In the genomic region with DNA sequence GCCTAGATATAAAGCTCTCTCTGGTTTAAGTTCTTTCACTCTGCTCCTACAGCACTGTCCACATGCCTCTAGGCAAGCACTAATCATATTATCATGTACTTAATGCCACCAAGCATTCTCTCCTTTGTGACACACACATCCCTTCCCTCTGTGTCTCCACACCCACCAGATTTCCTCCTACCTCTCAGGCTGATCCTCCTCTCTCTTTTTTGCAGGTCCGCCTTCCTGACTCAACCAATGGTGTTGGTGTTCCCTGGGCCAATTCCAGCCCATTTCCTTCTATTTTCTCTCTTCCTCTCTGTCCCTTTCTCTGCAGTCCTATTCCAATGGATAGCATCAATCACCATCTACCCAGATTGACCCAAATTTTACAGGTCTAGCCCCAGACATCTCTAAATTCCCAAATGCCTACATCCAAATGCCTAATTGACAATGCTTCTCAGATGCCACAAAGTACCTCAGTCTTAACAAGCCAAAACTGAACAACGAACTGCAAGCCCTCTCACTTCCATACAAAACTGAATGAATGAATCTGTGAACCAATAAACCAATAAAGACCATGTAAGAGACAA, we compare ENCODE assay signal across 8 cellular contexts. TPM values are rescaled to one million over a fixed set of nuclear protein-coding genes. Genes with fewer than 3 reads are reported as not detected.
DNase-seq lines count a peak whose midpoint lies in the region; ATAC-seq, FAIRE-seq and TF ChIP-seq lines count a peak whose summit lies in the region.

No MANE protein-coding gene starts in this region.

- peak overlapping the region; percentile 19; the same call in 1 of the 2 replicates for H3K18ac ChIP-seq in IMR-90 (ENCODE audit: low read depth, low read length)

- POLR2A ChIA-PET in IMR-90 (lab: Charles Lee; ENCODE audit: unreplicated experiment) = no interaction called here

- H3K4me2 ChIP-seq in IMR-90 (ENCODE audit: low read depth, low read length) (peak overlapping the region; percentile 62), keratinocyte (ENCODE audit: control insufficient read depth, extremely low read depth, insufficient read depth, low read depth, low read length) (peak overlapping the region; percentile 86)

- no peak overlapping the region for H3K14ac ChIP-seq in IMR-90 (replicated peaks; ENCODE audit: low read depth, low read length)

- TF ChIP-seq RAD21 in IMR-90 (IDR thresholded peaks at IDR 0.05; ENCODE audit: low read length) = no peak

- no peak overlapping the region for H3K56ac ChIP-seq in IMR-90 (ENCODE audit: extremely low read depth, insufficient read depth, low read length)

- peaks cover 5% of the 10 kb centered on the region for H3K79me2 ChIP-seq in keratinocyte (ENCODE audit: control insufficient read depth, insufficient read depth, low read length)

- in situ Hi-C loops in IMR-90 (cut with MboI; ENCODE audit: low sequenced_read_pairs) = no loop called here

- no peak overlapping the region for H2BK120ac ChIP-seq in IMR-90 (ENCODE audit: low read depth, low read length)

- no peak for TF ChIP-seq CTCF in AG10803 (conservative IDR thresholded peaks at IDR 0.05; ENCODE audit: low read length)
- TF ChIP-seq CTCF in IMR-90 (conservative IDR thresholded peaks at IDR 0.05; ENCODE audit: low read depth, low read length) = no peak
- no peak for TF ChIP-seq CTCF in ascending aorta (IDR thresholded peaks at IDR 0.05)
- TF ChIP-seq CTCF in keratinocyte (optimal IDR thresholded peaks at IDR 0.05 in 1 of 3, IDR thresholded peaks at IDR 0.05 in 1 of 3, conservative IDR thresholded peaks at IDR 0.05 in 1 of 3; ENCODE audit: extremely low read depth in 1 of 3, insufficient read depth in 2 of 3, low read length in 3 of 3) = no peak
- no peak for TF ChIP-seq CTCF in tibial nerve (IDR thresholded peaks at IDR 0.05)

- H3K9ac ChIP-seq in IMR-90 (ENCODE audit: low read depth, low read length) = 0 out of 2 replicates have a peak overlapping the region, but pooled peaks have one; percentile 15
- H3K9ac ChIP-seq in keratinocyte (ENCODE audit: control insufficient read depth, extremely low read depth, insufficient read depth, low read length) = no peak overlapping the region

- peaks cover 6% of the 10 kb centered on the region in 2 experiments for H3K79me1 ChIP-seq in IMR-90 (ENCODE audit: low read depth in 1 of 2, low read length in 2 of 2)

- 0 out of 3 replicates have a peak overlapping the region, but pooled peaks have one; percentile 16 for H2BK15ac ChIP-seq in IMR-90 (ENCODE audit: low read depth, low read length)

- H2AK5ac ChIP-seq in IMR-90 (ENCODE audit: low read depth, low read length) = no peak overlapping the region

- peak overlapping the region; percentile 44 to 83 for H4K8ac ChIP-seq in IMR-90 (ENCODE audit: low read depth in 2 of 2, low read length in 2 of 2)

- H3K9me3 ChIP-seq in IMR-90 (ENCODE audit: control insufficient read depth, insufficient read depth, low read length) (no peaks in the 10 kb centered on the region), ascending aorta (no peaks in the 10 kb centered on the region), keratinocyte (ENCODE audit: control insufficient read depth, low read depth, low read length) (no peaks in the 10 kb centered on the region), tibial nerve (no peaks in the 10 kb centered on the region)

- peak overlapping the region; percentile 99 for H2AFZ ChIP-seq in IMR-90 (replicated peaks; ENCODE audit: low read length, poor library complexity)
- H2AFZ ChIP-seq in keratinocyte (ENCODE audit: control insufficient read depth, low read length) = peak overlapping the region; percentile 96

- no peak overlapping the region for H2AK9ac ChIP-seq in IMR-90 (replicated peaks; ENCODE audit: low read depth, low read length, poor library complexity)

- WGBS in IMR-90 (ENCODE audit: extremely low coverage in 2 of 2, insufficient read length in 1 of 2), 2 experiments = 100% methylated on average over 1 of the region's 2 CpGs; no CpG with 5 or more reads in 1 of the 2 experiments
- 48 to 76% methylated on average over 2 of the region's 2 CpGs for WGBS in tibial nerve, 2 donors

- no peaks in the 10 kb centered on the region for H4K20me1 ChIP-seq in IMR-90 (ENCODE audit: insufficient read depth, low read length)
- no peaks in the 10 kb centered on the region for H4K20me1 ChIP-seq in keratinocyte (ENCODE audit: control insufficient read depth, extremely low read depth, insufficient read depth, low read length)

- peak overlapping the region; percentile 17 for H2BK5ac ChIP-seq in IMR-90 (ENCODE audit: low read depth, low read length, poor library complexity, severe bottlenecking)

- H3K4me3 ChIP-seq in AG10803 (ENCODE audit: low read length) = peak overlapping the region; percentile 93
- H3K4me3 ChIP-seq in IMR-90 (ENCODE audit: insufficient read depth, low read depth, low read length) = peak overlapping the region; percentile 65; the same call in 1 of the 2 replicates
- H3K4me3 ChIP-seq in ascending aorta = peak overlapping the region; percentile 78 to 79
- H3K4me3 ChIP-seq in keratinocyte (ENCODE audit: control insufficient read depth in 2 of 3, extremely low read depth in 1 of 3, insufficient read depth in 2 of 3, low read depth in 1 of 3, low read length in 3 of 3) = peak overlapping the region; percentile 56 to 82 (median 67)
- H3K4me3 ChIP-seq in tibial nerve = peak overlapping the region; percentile 35 to 67 (median 56)

- H3K23ac ChIP-seq in IMR-90 (ENCODE audit: low read depth, low read length) = no peak overlapping the region

- peak overlapping the region; percentile 2; the same call in 1 of the 2 replicates for H2BK20ac ChIP-seq in IMR-90 (ENCODE audit: low read depth, low read length)

- intact Hi-C loops in IMR-90 (cut with micrococcal nuclease) (loop anchor here (2.0 kb wide), 1 partner anchor 95 kb away; a partner anchor contains a TSS), ascending aorta (cut with DNase I) (no loop called here)

- ATAC-seq in GM19035 (IDR thresholded peaks at IDR 0.05; ENCODE audit: unreplicated experiment) = peak; percentile 19
- 0 out of 2 replicates have a peak, but pooled peaks have one; percentile 3 for ATAC-seq in IMR-90 (ENCODE audit: low read depth)

- dilution Hi-C loops in IMR-90 (cut with HindIII; ENCODE audit: low sequenced_read_pairs, unreplicated experiment) (no loop called here), keratinocyte (cut with MboI; ENCODE audit: extremely low pct_ligation_motif_present, low sequenced_read_pairs) (no loop called here)

- H3K9me1 ChIP-seq in IMR-90 (ENCODE audit: insufficient read depth, low read length) (no peaks in the 10 kb centered on the region), keratinocyte (ENCODE audit: control insufficient read depth, extremely low read depth, insufficient read depth, low read length) (no peaks in the 10 kb centered on the region)

- BruUV-seq in IMR-90 (replicated peaks; lab: Mats Ljungman, UMichigan) = no TSS peak

- CTCF ChIA-PET in IMR-90 (lab: Yijun Ruan, JAX) = no interaction called here

- H4K91ac ChIP-seq in IMR-90 (ENCODE audit: insufficient read depth, low read depth, low read length) = peak overlapping the region; percentile 14; the same call in 1 of the 2 replicates

- H3K27ac ChIP-seq in IMR-90 (ENCODE audit: insufficient read depth, low read length) (no peak overlapping the region), ascending aorta (peak overlapping the region in 1 of 2 donors; percentile 61), keratinocyte (ENCODE audit: control insufficient read depth, insufficient read depth, low read length) (no peak overlapping the region), tibial nerve (peak overlapping the region in 1 of 4 donors; percentile 35)

- DNase-seq in AG10803 (ENCODE audit: low read depth) (peak; percentile 8), IMR-90 (peak; percentile 16), ascending aorta (ENCODE audit: low spot score in 2 of 2) (no peak), keratinocyte (ENCODE audit: low read depth, low spot score) (no peak), tibial nerve (ENCODE audit: low spot score in 2 of 2) (no peak), NCI-H1048 (lab: John Stamatoyannopoulos, UW) (no peak), NCI-H226 (no peak)

- H3K4ac ChIP-seq in IMR-90 (ENCODE audit: low read depth, low read length) = peak overlapping the region; percentile 2; the same call in 1 of the 2 replicates

- TF ChIP-seq POLR2A in IMR-90 (IDR thresholded peaks at IDR 0.05; ENCODE audit: low read depth, low read length) (no peak), tibial nerve (IDR thresholded peaks at IDR 0.05) (no peak)

- H3K4me1 ChIP-seq in IMR-90 (ENCODE audit: control insufficient read depth, insufficient read depth, low read length) (no peaks in the 10 kb centered on the region), ascending aorta (peaks cover 0 to 3% of the 10 kb centered on the region in 2 donors), keratinocyte (ENCODE audit: control insufficient read depth, extremely low read depth, insufficient read depth, low read length) (peaks cover 3% of the 10 kb centered on the region), tibial nerve (peaks cover 0 to 14% (median 8%) of the 10 kb centered on the region in 4 donors)

- FAIRE-seq in keratinocyte (lab: Jason Lieb, UNC) = peak; percentile 23

- no peak for TF ChIP-seq EP300 in tibial nerve (IDR thresholded peaks at IDR 0.05)

- no peaks in the 10 kb centered on the region for H3K27me3 ChIP-seq in IMR-90 (ENCODE audit: control insufficient read depth, insufficient read depth, low read length)
- H3K27me3 ChIP-seq in ascending aorta = no peaks in the 10 kb centered on the region
- H3K27me3 ChIP-seq in keratinocyte (ENCODE audit: control insufficient read depth, extremely low read depth, insufficient read depth, low read length) = no peaks in the 10 kb centered on the region
- H3K27me3 ChIP-seq in tibial nerve = no peaks in the 10 kb centered on the region

- H3K36me3 ChIP-seq in IMR-90 (ENCODE audit: control insufficient read depth, insufficient read depth, low read length) = no peaks in the 10 kb centered on the region
- no peaks in the 10 kb centered on the region for H3K36me3 ChIP-seq in ascending aorta
- no peaks in the 10 kb centered on the region for H3K36me3 ChIP-seq in keratinocyte (ENCODE audit: control insufficient read depth in 2 of 2, extremely low read depth in 1 of 2, insufficient read depth in 2 of 2, low read length in 2 of 2)
- no peaks in the 10 kb centered on the region for H3K36me3 ChIP-seq in tibial nerve

- peak overlapping the region; percentile 47; the same call in 1 of the 2 replicates for H4K5ac ChIP-seq in IMR-90 (ENCODE audit: low read depth, low read length)

RNA-seq across cellular contexts. Expression of a gene that starts 0.5 kb away (rescaled TPM):
- total RNA-seq in IMR-90 (2012; rRNA removed) = 7.2 and 7.7 TPM in 2 replicates
- 2.9 and 3.4 TPM in 2 replicates for polyA plus RNA-seq in IMR-90 (2012; rRNA removed)
- polyA plus RNA-seq in IMR-90 (2012; cell fraction: cytosol; rRNA removed) = 0.70 and 0.75 TPM in 2 replicates
- polyA plus RNA-seq in IMR-90 (2012; cell fraction: nucleus; rRNA removed; ENCODE audit: low replicate concordance) = 2.3 and 9.1 TPM in 2 replicates
- not detected for total RNA-seq in ascending aorta
- polyA plus RNA-seq in keratinocyte = 3.3 to 6.1 TPM (median 5.3 TPM) in 3 replicates
- 2.8 TPM for polyA plus RNA-seq in keratinocyte (2011; ENCODE audit: low read depth)
- 2.3 and 3.7 TPM in 2 replicates for polyA plus RNA-seq in keratinocyte (2011; cell fraction: cytosol; rRNA removed)
- 9.4 and 12.0 TPM in 2 replicates for polyA plus RNA-seq in keratinocyte (2011; cell fraction: nucleus; rRNA removed)
- 1.9 and 3.4 TPM in 2 replicates for polyA plus RNA-seq in keratinocyte (2012; ENCODE audit: low replicate concordance)
- 5.4 to 10.3 TPM (median 6.1 TPM) in 3 replicates for polyA minus RNA-seq in keratinocyte
- 2.5 TPM for polyA minus RNA-seq in keratinocyte (2011; cell fraction: cytosol; rRNA and poly(A)+ RNA removed)
- 8.4 and 11.8 TPM in 2 replicates for polyA minus RNA-seq in keratinocyte (2011; cell fraction: nucleus; rRNA and poly(A)+ RNA removed)
- total RNA-seq in tibial nerve = 1 to 10 TPM in 2 of 4 donors, under 1 TPM in 2; 0.20 to 2.6 (median 1.1) TPM

RNA-seq across cellular contexts. Expression of a gene that starts 4.9 kb away (rescaled TPM):
- not detected in 2 replicates for total RNA-seq in IMR-90 (2012; rRNA removed)
- polyA plus RNA-seq in IMR-90 (2012; rRNA removed) = not detected in 2 replicates
- polyA plus RNA-seq in IMR-90 (2012; cell fraction: cytosol; rRNA removed) = not detected in 2 replicates
- not detected in 2 replicates for polyA plus RNA-seq in IMR-90 (2012; cell fraction: nucleus; rRNA removed; ENCODE audit: low replicate concordance)
- not detected for total RNA-seq in ascending aorta
- not detected in 3 replicates for polyA plus RNA-seq in keratinocyte
- not detected for polyA plus RNA-seq in keratinocyte (2011; ENCODE audit: low read depth)
- polyA plus RNA-seq in keratinocyte (2011; cell fraction: cytosol; rRNA removed) = not detected in 2 replicates
- polyA plus RNA-seq in keratinocyte (2011; cell fraction: nucleus; rRNA removed) = not detected in 2 replicates
- not detected in 2 replicates for polyA plus RNA-seq in keratinocyte (2012; ENCODE audit: low replicate concordance)
- polyA minus RNA-seq in keratinocyte = not detected in 3 replicates
- not detected for polyA minus RNA-seq in keratinocyte (2011; cell fraction: cytosol; rRNA and poly(A)+ RNA removed)
- polyA minus RNA-seq in keratinocyte (2011; cell fraction: nucleus; rRNA and poly(A)+ RNA removed) = not detected in 2 replicates
- not detected for total RNA-seq in tibial nerve

RNA-seq across cellular contexts. Expression of a gene that starts 33.4 kb away (rescaled TPM):
- total RNA-seq in IMR-90 (2012; rRNA removed) (0.28 and 0.36 TPM in 2 replicates), ascending aorta (not detected), tibial nerve (not detected)
- polyA plus RNA-seq in IMR-90 (2012; rRNA removed) (0.07 TPM in 1 of 2 replicates, not detected in the other), keratinocyte (0.10 to 0.14 TPM in 2 of 3 replicates, not detected in the other)
- polyA plus RNA-seq in IMR-90 (2012; cell fraction: cytosol; rRNA removed) = not detected in 2 replicates
- polyA plus RNA-seq in IMR-90 (2012; cell fraction: nucleus; rRNA removed; ENCODE audit: low replicate concordance) = 0.09 and 0.21 TPM in 2 replicates
- polyA plus RNA-seq in keratinocyte (2011; ENCODE audit: low read depth) = not detected
- polyA plus RNA-seq in keratinocyte (2011; cell fraction: cytosol; rRNA removed) = not detected in 2 replicates
- polyA plus RNA-seq in keratinocyte (2011; cell fraction: nucleus; rRNA removed) = 0.35 and 0.38 TPM in 2 replicates
- not detected in 2 replicates for polyA plus RNA-seq in keratinocyte (2012; ENCODE audit: low replicate concordance)
- 2.5 to 4.3 TPM in 2 of 3 replicates, not detected in the other for polyA minus RNA-seq in keratinocyte
- not detected for polyA minus RNA-seq in keratinocyte (2011; cell fraction: cytosol; rRNA and poly(A)+ RNA removed)
- 2.3 and 5.4 TPM in 2 replicates for polyA minus RNA-seq in keratinocyte (2011; cell fraction: nucleus; rRNA and poly(A)+ RNA removed)

RNA-seq across cellular contexts. Expression of a gene that starts 49.3 kb away (rescaled TPM):
- total RNA-seq in IMR-90 (2012; rRNA removed) (not detected in 2 replicates), ascending aorta (not detected), tibial nerve (not detected)
- polyA plus RNA-seq in IMR-90 (2012; rRNA removed) (not detected in 2 replicates), keratinocyte (not detected in 3 replicates)
- not detected in 2 replicates for polyA plus RNA-seq in IMR-90 (2012; cell fraction: cytosol; rRNA removed)
- not detected in 2 replicates for polyA plus RNA-seq in IMR-90 (2012; cell fraction: nucleus; rRNA removed; ENCODE audit: low replicate concordance)
- polyA plus RNA-seq in keratinocyte (2011; ENCODE audit: low read depth) = not detected
- polyA plus RNA-seq in keratinocyte (2011; cell fraction: cytosol; rRNA removed) = not detected in 2 replicates
- not detected in 2 replicates for polyA plus RNA-seq in keratinocyte (2011; cell fraction: nucleus; rRNA removed)
- polyA plus RNA-seq in keratinocyte (2012; ENCODE audit: low replicate concordance) = not detected in 2 replicates
- not detected in 3 replicates for polyA minus RNA-seq in keratinocyte
- not detected for polyA minus RNA-seq in keratinocyte (2011; cell fraction: cytosol; rRNA and poly(A)+ RNA removed)
- polyA minus RNA-seq in keratinocyte (2011; cell fraction: nucleus; rRNA and poly(A)+ RNA removed) = not detected in 2 replicates

Comparison
In these comparisons a context has a peak if more than half of its experiments do, and no peak if none do; other contexts are left out.
1. DNase-seq: peak in AG10803 (single experiment) and IMR-90 (single experiment); none in ascending aorta (0 of 2), keratinocyte (single experiment), tibial nerve (0 of 2), NCI-H1048 (single experiment) and NCI-H226 (single experiment).
2. Peak in every context shown above with its lines, with median percentiles within 50 percentile points of each other: H3K4me3 ChIP-seq.